1 cellular context compared by ENCODE assay signal in genomic region chr18:24118750-24119577, GRCh38.
TF ChIP-seq lines count a peak whose summit lies in the region.

No MANE protein-coding gene starts in this region.

TF ChIP-seq in GM23338, 12 proteins besides CTCF, POLR2A, EP300 and RAD21 (continued from another document):
- TF ChIP-seq ZNF462 (CRISPR knock-in tag; IDR thresholded peaks at IDR 0.05) (no peak), EZH2phosphoT487 (IDR thresholded peaks at IDR 0.05; ENCODE audit: unreplicated experiment) (no peak)
